Comparison of ENCODE assay signal across 8 cellular contexts in the genomic region with DNA sequence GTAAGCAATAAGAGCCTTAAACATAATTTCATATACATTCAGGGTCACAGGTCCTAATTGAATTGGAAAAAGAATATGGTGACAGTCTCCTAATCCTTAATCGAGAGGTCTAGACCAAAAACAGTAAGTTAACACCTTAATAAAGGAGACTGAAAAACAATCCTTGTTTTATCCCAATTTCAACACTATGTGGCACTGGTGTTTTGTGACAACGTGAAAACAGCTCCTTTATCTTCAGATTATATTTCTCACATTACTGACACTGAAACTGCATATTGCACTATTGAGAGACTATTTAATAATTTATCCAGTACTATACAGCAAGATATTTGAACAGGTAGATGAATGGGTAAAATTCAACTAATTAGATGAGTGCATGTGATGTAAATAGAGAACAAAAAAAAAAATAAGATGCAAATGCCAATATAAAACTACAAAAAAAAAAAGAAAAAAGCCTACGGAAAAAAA. TPM values are rescaled to one million over a fixed set of nuclear protein-coding genes. Genes with fewer than 3 reads are reported as not detected.
DNase-seq lines count a peak whose midpoint lies in the region; ATAC-seq, FAIRE-seq and TF ChIP-seq lines count a peak whose summit lies in the region.

No MANE protein-coding gene starts in this region.

- H3K79me2 ChIP-seq in K562 (ENCODE audit: control insufficient read depth, insufficient read depth, low read length) = peaks cover 24% of the 10 kb centered on the region

- no peak overlapping the region for H3K9ac ChIP-seq in K562 (ENCODE audit: insufficient read depth in 1 of 2, low read depth in 2 of 2, low read length in 2 of 2)

- WGBS in K562 (ENCODE audit: insufficient coverage, low coverage, missing lambda C conversion rate) = 49% methylated on average over 3 of the region's 3 CpGs

- in situ Hi-C loops in K562 (cut with MboI) = no loop called here

- H4K20me1 ChIP-seq in K562 (replicated peaks; ENCODE audit: control insufficient read depth, insufficient read depth, low read length) = no peaks in the 10 kb centered on the region

- TF ChIP-seq CTCF in NB4 (IDR thresholded peaks at IDR 0.05; ENCODE audit: low read depth, low read length) (no peak), K562 (IDR thresholded peaks at IDR 0.05 in 2 of 3, conservative IDR thresholded peaks at IDR 0.05 in 1 of 3; ENCODE audit: insufficient read depth in 2 of 3, low read depth in 1 of 3, low read length in 3 of 3) (peak; percentile 45 to 87 (median 59); a peak in 4 of 6 replicates)

- DNase-seq in NCI-H510A treated with DMSO at 0.1 percent for 48 hours (lab: John Stamatoyannopoulos, UW) = peak; percentile 11
- no peak for DNase-seq in NCI-H510A (lab: John Stamatoyannopoulos, UW)
- DNase-seq in NB4 (ENCODE audit: low read depth) = peak; percentile 58
- DNase-seq in K562 (ENCODE audit: extremely low read depth in 1 of 4, low spot score in 3 of 4) = peak in 1 of 4 experiments; percentile 58
- peak; percentile 53 for DNase-seq in left kidney (ENCODE audit: low read depth, low spot score)
- no peak for DNase-seq in NCI-H128 (lab: John Stamatoyannopoulos, UW; ENCODE audit: unreplicated experiment)
- DNase-seq in activated T-cell treated with anti-CD3 and anti-CD28 coated beads, Interleukin-2, amount 50 U/mL, for 1 hour = no peak

- peaks cover 84% of the 10 kb centered on the region for H3K36me3 ChIP-seq in K562 (ENCODE audit: control insufficient read depth, insufficient read depth, low read length)

- H2AFZ ChIP-seq in K562 (ENCODE audit: low read depth, low read length) = no peak overlapping the region

- H3K27me3 ChIP-seq in K562 (ENCODE audit: control insufficient read depth in 2 of 2, insufficient read depth in 2 of 2, low read length in 2 of 2) = no peaks in the 10 kb centered on the region

- POLR2A ChIA-PET in K562 (lab: Yijun Ruan, JAX) = interaction anchor here (0.6 to 1.3 kb wide), 5 partner anchors 8 to 295 kb away, joined by 3 to 6 read pairs (median 3); no protein-coding TSS in a partner anchor

- TF ChIP-seq POLR2A in NB4 (IDR thresholded peaks at IDR 0.05; ENCODE audit: extremely low read depth, insufficient read length) = no peak
- TF ChIP-seq POLR2A in K562 (conservative IDR thresholded peaks at IDR 0.05) = no peak

- H3K4me3 ChIP-seq in NB4 (ENCODE audit: low read depth, low read length) (no peak overlapping the region), K562 (no peak overlapping the region)

- no peaks in the 10 kb centered on the region for H3K9me1 ChIP-seq in K562 (ENCODE audit: control insufficient read depth, insufficient read depth, low read length)

- no peak overlapping the region for H3K27ac ChIP-seq in K562 (ENCODE audit: extremely low read depth, low read depth, low read length)

- peak; percentile 96 to 98 for TF ChIP-seq RAD21 in K562 (CRISPR knock-in tag; conservative IDR thresholded peaks at IDR 0.05 in 1 of 2, IDR thresholded peaks at IDR 0.05 in 1 of 2)

- no TSS peak for BruUV-seq in K562 (replicated peaks; lab: Mats Ljungman, UMichigan)

- H3K4me2 ChIP-seq in K562 (ENCODE audit: insufficient read depth, low read length) = no peak overlapping the region

- no peaks in the 10 kb centered on the region; the same call in 1 of the 2 replicates for H3K9me3 ChIP-seq in K562 (replicated peaks; ENCODE audit: control insufficient read depth, insufficient read depth, low read depth, low read length)

- peak; percentile 66 for FAIRE-seq in K562 (lab: Jason Lieb, UNC)

- CTCF ChIA-PET in K562 (lab: Yijun Ruan, JAX; ENCODE audit: low intra/inter-chr PET ratio) = interaction anchor here (0.9 to 2.4 kb wide), 4 partner anchors 9 to 646 kb away, joined by 3 to 13 read pairs (median 4); no protein-coding TSS in a partner anchor

- intact Hi-C loops in K562 (cut with micrococcal nuclease) = loop anchor here (1.0 to 5.0 kb wide), 6 partner anchors 35 to 522 kb away; no protein-coding TSS in a partner anchor

- H3K4me1 ChIP-seq in K562 (replicated peaks in 1 of 2; ENCODE audit: control insufficient read depth in 2 of 2, insufficient read depth in 2 of 2, low read length in 2 of 2) = no peaks in the 10 kb centered on the region; a peak in 2 of 5 replicates

- no peak for TF ChIP-seq EP300 in K562 (IDR thresholded peaks at IDR 0.05; ENCODE audit: low read length)

- peak; percentile 81 for ATAC-seq in K562
- ATAC-seq in HG02642 (IDR thresholded peaks at IDR 0.05; ENCODE audit: poor library complexity, unreplicated experiment) = no peak

TF ChIP-seq in K562, 482 proteins besides CTCF, POLR2A, EP300 and RAD21 (continues in another document):
- TF ChIP-seq, protein P1, sequence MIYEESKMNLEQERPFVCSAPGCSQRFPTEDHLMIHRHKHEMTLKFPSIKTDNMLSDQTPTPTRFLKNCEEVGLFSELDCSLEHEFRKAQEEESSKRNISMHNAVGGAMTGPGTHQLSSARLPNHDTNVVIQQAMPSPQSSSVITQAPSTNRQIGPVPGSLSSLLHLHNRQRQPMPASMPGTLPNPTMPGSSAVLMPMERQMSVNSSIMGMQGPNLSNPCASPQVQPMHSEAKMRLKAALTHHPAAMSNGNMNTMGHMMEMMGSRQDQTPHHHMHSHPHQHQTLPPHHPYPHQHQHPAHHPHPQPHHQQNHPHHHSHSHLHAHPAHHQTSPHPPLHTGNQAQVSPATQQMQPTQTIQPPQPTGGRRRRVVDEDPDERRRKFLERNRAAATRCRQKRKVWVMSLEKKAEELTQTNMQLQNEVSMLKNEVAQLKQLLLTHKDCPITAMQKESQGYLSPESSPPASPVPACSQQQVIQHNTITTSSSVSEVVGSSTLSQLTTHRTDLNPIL (CRISPR knock-in tag; IDR thresholded peaks at IDR 0.05) = no peak
- TF ChIP-seq SMARCA5 (IDR thresholded peaks at IDR 0.05) = peak; percentile 32; the same call in 1 of the 2 replicates

RNA-seq across cellular contexts. Expression of gene TP53BP2, which starts 34.1 kb away (rescaled TPM):
- 148 and 229 TPM in 2 replicates for total RNA-seq in K562 (2011; cell fraction: chromatin; rRNA removed; ENCODE audit: low replicate concordance)
- total RNA-seq in K562 (2011; cell fraction: nucleolus; rRNA removed) = 41.5 and 70.5 TPM in 2 replicates
- total RNA-seq in K562 (2011; cell fraction: nucleoplasm; rRNA removed) = 85.0 and 85.5 TPM in 2 replicates
- total RNA-seq in K562 (2014; rRNA removed) (40.1 and 43.1 TPM in 2 replicates), K562 (2014; rRNA removed; fragmentation: Illumina TruSeq; extraction: Trizol) (50.4 and 50.6 TPM in 2 replicates), K562 (2015; rRNA removed; fragmentation: Illumina TruSeq; extraction: Trizol) (51.9 and 55.1 TPM in 2 replicates), K562 (2021) (54.3 and 69.6 TPM in 2 replicates)
- polyA plus RNA-seq in K562 (2011; rRNA removed) (30.0 and 37.5 TPM in 2 replicates), K562 (2014; fragmentation: Illumina TruSeq; extraction: Trizol) (47.5 and 55.6 TPM in 2 replicates), K562 (2014; fragmentation: Nextera tagmentation; extraction: Ambion mirVana) (10 to 100 TPM; 17.0 to 20.7 TPM), K562 (2014; rRNA removed) (39.2 and 39.6 TPM in 2 replicates)
- polyA plus RNA-seq in K562 (2011; cell fraction: cytosol; rRNA removed) = 18.2 and 23.5 TPM in 2 replicates
- polyA plus RNA-seq in K562 (2011; cell fraction: nucleus; rRNA removed) = 34.9 and 41.6 TPM in 2 replicates
- 23.5 and 27.0 TPM in 2 replicates for polyA plus RNA-seq in K562 (2012)
- polyA minus RNA-seq in K562 (2011; rRNA and poly(A)+ RNA removed) = 125 and 160 TPM in 2 replicates
- polyA minus RNA-seq in K562 (2011; cell fraction: cytosol; rRNA and poly(A)+ RNA removed) = 26.9 and 28.9 TPM in 2 replicates
- 56.0 and 75.9 TPM in 2 replicates for polyA minus RNA-seq in K562 (2011; cell fraction: nucleus; rRNA and poly(A)+ RNA removed)

Comparison
In these comparisons a context has a peak if more than half of its experiments do, and no peak if none do; other contexts are left out.
1. DNase-seq: peak in NCI-H510A treated with DMSO at 0.1 percent for 48 hours (single experiment), NB4 (single experiment) and left kidney (single experiment); none in NCI-H510A (single experiment), NCI-H128 (single experiment) and activated T-cell treated with anti-CD3 and anti-CD28 coated beads, Interleukin-2, amount 50 U/mL, for 1 hour (single experiment).